ENCODE assay signal across 27 cellular contexts in genomic region chr2:24297663-24298062, GRCh38.
DNase-seq lines count a peak whose midpoint lies in the region; ATAC-seq, FAIRE-seq and TF ChIP-seq lines count a peak whose summit lies in the region.
"Had no signal": no experiment of that assay in that cellular context is flagged by ENCODE, and none has a peak within 500 bp of the region (broad histone marks: within the 10 kb centered on the region; RNA-seq: fewer than 3 reads in every experiment).

No MANE protein-coding gene starts in this region.

- H3K9ac ChIP-seq in mammary epithelial cell (ENCODE audit: insufficient read depth, low read length), result no peak overlapping the region

- TF ChIP-seq EP300 in A549 (IDR thresholded peaks at IDR 0.05), result no peak

- H3K36me3 ChIP-seq in PC-9 (ENCODE audit: low read depth) (peaks cover 24% of the 10 kb centered on the region), mammary epithelial cell (ENCODE audit: insufficient read depth, low read length) (peaks cover 15% of the 10 kb centered on the region)

- dilution Hi-C loops in mammary epithelial cell (cut with HindIII; ENCODE audit: low sequenced_read_pairs), result no loop called here

- TF ChIP-seq POLR2A in A549 (IDR thresholded peaks at IDR 0.05; ENCODE audit: low read length), result no peak

- no peaks in the 10 kb centered on the region for H3K9me3 ChIP-seq in A549
- no peaks in the 10 kb centered on the region for H3K9me3 ChIP-seq in PC-9 (ENCODE audit: insufficient read depth, low read depth)
- H3K9me3 ChIP-seq in mammary epithelial cell (replicated peaks; ENCODE audit: insufficient read depth, low read length), result no peaks in the 10 kb centered on the region
- H3K9me3 ChIP-seq: BE2C had no signal

- in situ Hi-C loops in mammary epithelial cell (cut with MboI; ENCODE audit: low sequenced_read_pairs in 2 of 2), result no loop called here

- no peaks in the 10 kb centered on the region for H3K9me2 ChIP-seq in PC-9 (ENCODE audit: insufficient read depth)

- no peak for TF ChIP-seq RAD21 in A549 (conservative IDR thresholded peaks at IDR 0.05 in 1 of 2, IDR thresholded peaks at IDR 0.05 in 1 of 2)

- peaks cover 51% of the 10 kb centered on the region for H3K36me3 Mint-ChIP-seq in activated CD8-positive, alpha-beta T cell treated with anti-CD3 and anti-CD28 coated beads for 36 hours (ENCODE audit: low read depth)
- peaks cover 64% of the 10 kb centered on the region for H3K36me3 Mint-ChIP-seq in activated CD8-positive, alpha-beta T cell treated with anti-CD3 and anti-CD28 coated beads, Interleukin-2, amount 10 ng/mL, durations not matched to agents 7 days and 5 days (ENCODE audit: low read depth)
- H3K36me3 Mint-ChIP-seq in activated T-helper 17 cell treated with anti-CD3 and anti-CD28 coated beads, Interleukin-2, amount 50 U/mL, for 72 hours (ENCODE audit: low read depth), result peaks cover 94% of the 10 kb centered on the region

- H2AFZ ChIP-seq in PC-9, result no peak overlapping the region
- no peak overlapping the region for H2AFZ ChIP-seq in mammary epithelial cell (ENCODE audit: low read depth, low read length)
- H2AFZ ChIP-seq: GM23338 had no signal

- no peaks in the 10 kb centered on the region for H3K9me3 Mint-ChIP-seq in activated CD8-positive, alpha-beta T cell treated with anti-CD3 and anti-CD28 coated beads for 36 hours
- H3K9me3 Mint-ChIP-seq in activated CD8-positive, alpha-beta T cell treated with anti-CD3 and anti-CD28 coated beads, Interleukin-2, amount 10 ng/mL, durations not matched to agents 7 days and 5 days (ENCODE audit: insufficient read depth), result no peaks in the 10 kb centered on the region
- no peaks in the 10 kb centered on the region for H3K9me3 Mint-ChIP-seq in activated T-helper 17 cell treated with anti-CD3 and anti-CD28 coated beads, Interleukin-2, amount 50 U/mL, for 72 hours
- H3K9me3 Mint-ChIP-seq: CD4-positive, CD25-positive, alpha-beta regulatory T cell; CD8-positive, alpha-beta memory T cell; GM23338; HFFc6; IgD-negative memory B cell had no signal

- intact Hi-C loops in activated CD8-positive, alpha-beta T cell treated with anti-CD3 and anti-CD28 coated beads for 36 hours (cut with micrococcal nuclease), result no loop called here
- intact Hi-C loops in PC-9 (cut with micrococcal nuclease; ENCODE audit: unreplicated experiment), result no loop called here
- intact Hi-C loops in mammary epithelial cell (cut with micrococcal nuclease), result no loop called here

- H3K27ac ChIP-seq in A549 (no peak overlapping the region), PC-9 (no peak overlapping the region), mammary epithelial cell (ENCODE audit: insufficient read depth, low read depth, low read length) (no peak overlapping the region)

- no peak for DNase-seq in activated CD8-positive, alpha-beta T cell treated with anti-CD3 and anti-CD28 coated beads for 36 hours
- no peak for DNase-seq in activated CD8-positive, alpha-beta T cell treated with anti-CD3 and anti-CD28 coated beads, Interleukin-2, amount 10 ng/mL, durations not matched to agents 7 days and 5 days
- DNase-seq in A549 (ENCODE audit: low read depth in 1 of 2, low spot score in 1 of 2) (no peak), HCEC 1CT (peak; percentile 27), PC-9 (no peak), mammary epithelial cell (no peak)
- DNase-seq: ACHN; BE2C; C1 segment of cervical spinal cord; CD4-positive, CD25-positive, alpha-beta regulatory T cell; CD8-positive, alpha-beta memory T cell; COR-L47; DMS 273 treated with DMSO at 0.1 percent for 48 hours; DMS53; DND-41; EL; HFFc6 had no signal

- H3K4me2 ChIP-seq in A549 (no peak overlapping the region), PC-9 (no peak overlapping the region), mammary epithelial cell (ENCODE audit: insufficient read depth, low read depth, low read length) (no peak overlapping the region)
- H3K4me2 ChIP-seq: GM23338 had no signal

- H3K27ac Mint-ChIP-seq in activated CD8-positive, alpha-beta T cell treated with anti-CD3 and anti-CD28 coated beads for 36 hours, result peak overlapping the region; percentile 13
- no peak overlapping the region for H3K27ac Mint-ChIP-seq in activated CD8-positive, alpha-beta T cell treated with anti-CD3 and anti-CD28 coated beads, Interleukin-2, amount 10 ng/mL, durations not matched to agents 7 days and 5 days
- H3K27ac Mint-ChIP-seq in activated T-helper 17 cell treated with anti-CD3 and anti-CD28 coated beads, Interleukin-2, amount 50 U/mL, for 72 hours, result peak overlapping the region; percentile 8
- H3K27ac Mint-ChIP-seq: GM23338, HFFc6 had no signal

- no peaks in the 10 kb centered on the region for H3K27me3 Mint-ChIP-seq in activated CD8-positive, alpha-beta T cell treated with anti-CD3 and anti-CD28 coated beads for 36 hours
- no peaks in the 10 kb centered on the region for H3K27me3 Mint-ChIP-seq in activated CD8-positive, alpha-beta T cell treated with anti-CD3 and anti-CD28 coated beads, Interleukin-2, amount 10 ng/mL, durations not matched to agents 7 days and 5 days (ENCODE audit: low read depth)
- no peaks in the 10 kb centered on the region for H3K27me3 Mint-ChIP-seq in activated T-helper 17 cell treated with anti-CD3 and anti-CD28 coated beads, Interleukin-2, amount 50 U/mL, for 72 hours
- H3K27me3 Mint-ChIP-seq: CD4-positive, CD25-positive, alpha-beta regulatory T cell; CD8-positive, alpha-beta memory T cell; IgD-negative memory B cell had no signal

- H3K4me1 Mint-ChIP-seq in activated CD8-positive, alpha-beta T cell treated with anti-CD3 and anti-CD28 coated beads for 36 hours (ENCODE audit: low read depth), result no peaks in the 10 kb centered on the region
- H3K4me1 Mint-ChIP-seq in activated CD8-positive, alpha-beta T cell treated with anti-CD3 and anti-CD28 coated beads, Interleukin-2, amount 10 ng/mL, durations not matched to agents 7 days and 5 days (ENCODE audit: low read depth), result no peaks in the 10 kb centered on the region
- H3K4me1 Mint-ChIP-seq in activated T-helper 17 cell treated with anti-CD3 and anti-CD28 coated beads, Interleukin-2, amount 50 U/mL, for 72 hours, result no peaks in the 10 kb centered on the region
- H3K4me1 Mint-ChIP-seq: CD4-positive, CD25-positive, alpha-beta regulatory T cell; CD8-positive, alpha-beta memory T cell; GM23338 had no signal

- 93% methylated on average over 4 of the region's 4 CpGs for WGBS in A549 (ENCODE audit: missing lambda C conversion rate)
- 100% methylated on average over 4 of the region's 4 CpGs for WGBS in mammary epithelial cell (ENCODE audit: low coverage, missing lambda C conversion rate)

- H3K4me3 ChIP-seq in A549, result no peak overlapping the region
- H3K4me3 ChIP-seq in PC-9, result no peak overlapping the region
- H3K4me3 ChIP-seq in mammary epithelial cell (replicated peaks in 1 of 3; ENCODE audit: insufficient read depth in 1 of 3, low read depth in 2 of 3, low read length in 3 of 3), result no peak overlapping the region
- H3K4me3 ChIP-seq: GM23338 had no signal

- ATAC-seq in activated CD8-positive, alpha-beta T cell treated with anti-CD3 and anti-CD28 coated beads for 36 hours, result no peak
- ATAC-seq in activated CD8-positive, alpha-beta T cell treated with anti-CD3 and anti-CD28 coated beads, Interleukin-2, amount 10 ng/mL, durations not matched to agents 7 days and 5 days, result no peak
- ATAC-seq in A549 (no peak), HG03045 (IDR thresholded peaks at IDR 0.05; ENCODE audit: unreplicated experiment) (no peak)
- ATAC-seq in activated T-helper 17 cell treated with anti-CD3 and anti-CD28 coated beads, Interleukin-2, amount 50 U/mL, for 72 hours (replicated peaks), result no peak
- ATAC-seq: GM23338, HCT116 had no signal

- no peaks in the 10 kb centered on the region for H3K27me3 ChIP-seq in PC-9 (ENCODE audit: insufficient read depth, low read depth)
- H3K27me3 ChIP-seq in mammary epithelial cell (ENCODE audit: insufficient read depth, low read length), result no peaks in the 10 kb centered on the region
- H3K27me3 ChIP-seq: BE2C had no signal

- peak; percentile 7 for FAIRE-seq in A549 (lab: Jason Lieb, UNC)
- FAIRE-seq: G401.6, GM12891, GM18507, H54, HTR-8/SVneo had no signal

- H3K4me3 Mint-ChIP-seq in activated CD8-positive, alpha-beta T cell treated with anti-CD3 and anti-CD28 coated beads for 36 hours, result no peak overlapping the region
- no peak overlapping the region for H3K4me3 Mint-ChIP-seq in activated CD8-positive, alpha-beta T cell treated with anti-CD3 and anti-CD28 coated beads, Interleukin-2, amount 10 ng/mL, durations not matched to agents 7 days and 5 days
- H3K4me3 Mint-ChIP-seq in activated T-helper 17 cell treated with anti-CD3 and anti-CD28 coated beads, Interleukin-2, amount 50 U/mL, for 72 hours, result no peak overlapping the region
- H3K4me3 Mint-ChIP-seq: CD4-positive, CD25-positive, alpha-beta regulatory T cell; CD8-positive, alpha-beta memory T cell; GM23338; HFFc6; IgD-negative memory B cell had no signal

- TF ChIP-seq CTCF in activated CD8-positive, alpha-beta T cell treated with anti-CD3 and anti-CD28 coated beads for 36 hours (IDR thresholded peaks at IDR 0.05), result no peak
- no peak for TF ChIP-seq CTCF in A549 (IDR thresholded peaks at IDR 0.05)
- no peak for TF ChIP-seq CTCF in PC-9 (conservative IDR thresholded peaks at IDR 0.05)
- no peak for TF ChIP-seq CTCF in mammary epithelial cell (conservative IDR thresholded peaks at IDR 0.05 in 1 of 2, IDR thresholded peaks at IDR 0.05 in 1 of 2; ENCODE audit: extremely low read depth in 1 of 2, insufficient read depth in 1 of 2, low read depth in 1 of 2, low read length in 2 of 2)

- H3K4me1 ChIP-seq in A549 (no peaks in the 10 kb centered on the region), PC-9 (replicated peaks; ENCODE audit: insufficient read depth) (no peaks in the 10 kb centered on the region), mammary epithelial cell (ENCODE audit: insufficient read depth, low read length) (no peaks in the 10 kb centered on the region)
- H3K4me1 ChIP-seq: BE2C had no signal

- CTCF ChIA-PET in activated CD8-positive, alpha-beta T cell treated with anti-CD3 and anti-CD28 coated beads for 36 hours (lab: Charles Lee), result no interaction called here
- CTCF ChIA-PET in activated CD8-positive, alpha-beta T cell treated with anti-CD3 and anti-CD28 coated beads, Interleukin-2, amount 10 ng/mL, durations not matched to agents 7 days and 5 days (lab: Charles Lee), result interaction anchor here (1.1 kb wide), 1 partner anchor 10 kb away, joined by 3 read pairs; no protein-coding TSS in a partner anchor
- CTCF ChIA-PET in A549 (lab: Yijun Ruan, JAX) (interaction anchor here (0.6 to 0.7 kb wide), 2 partner anchors 395 to 470 kb away, joined by 3 read pairs; no protein-coding TSS in a partner anchor), PC-9 (lab: Charles Lee) (no interaction called here), mammary epithelial cell (lab: Charles Lee; ENCODE audit: low non-redundant PET) (no interaction called here)

- BruUV-seq in PC-9 (replicated peaks; lab: Mats Ljungman, UMichigan) (no TSS peak), mammary epithelial cell (replicated peaks; lab: Mats Ljungman, UMichigan) (no TSS peak)

- POLR2A ChIA-PET in activated CD8-positive, alpha-beta T cell treated with anti-CD3 and anti-CD28 coated beads for 36 hours (lab: Charles Lee), result no interaction called here
- POLR2A ChIA-PET in activated CD8-positive, alpha-beta T cell treated with anti-CD3 and anti-CD28 coated beads, Interleukin-2, amount 10 ng/mL, durations not matched to agents 7 days and 5 days (lab: Charles Lee), result no interaction called here
- POLR2A ChIA-PET in A549 (lab: Yijun Ruan, JAX), result no interaction called here
- POLR2A ChIA-PET in PC-9 (lab: Charles Lee; ENCODE audit: unreplicated experiment), result no interaction called here

- H4K20me1 ChIP-seq in PC-9 (ENCODE audit: insufficient read depth) (no peaks in the 10 kb centered on the region), mammary epithelial cell (ENCODE audit: insufficient read depth, low read length) (no peaks in the 10 kb centered on the region)

- H3K79me2 ChIP-seq in PC-9 (ENCODE audit: low read depth), result no peaks in the 10 kb centered on the region
- H3K79me2 ChIP-seq in mammary epithelial cell (ENCODE audit: insufficient read depth, low read length), result no peaks in the 10 kb centered on the region

- H3F3A ChIP-seq in PC-9 (ENCODE audit: insufficient read depth, low read depth), result no peaks in the 10 kb centered on the region

Comparison
In these comparisons a context has a peak if more than half of its experiments do, and no peak if none do; other contexts are left out.
1. CTCF ChIA-PET loops: an anchor here in activated CD8-positive, alpha-beta T cell treated with anti-CD3 and anti-CD28 coated beads, Interleukin-2, amount 10 ng/mL, durations not matched to agents 7 days and 5 days (1.1 kb wide) and A549 (0.6 to 0.7 kb wide); none called in activated CD8-positive, alpha-beta T cell treated with anti-CD3 and anti-CD28 coated beads for 36 hours, PC-9 and mammary epithelial cell.